ENCODE assay signal across 8 cellular contexts in genomic region chr1:84442256-84442655, GRCh38. TPM values are rescaled to one million over a fixed set of nuclear protein-coding genes. Genes with fewer than 3 reads are reported as not detected.
DNase-seq lines count a peak whose midpoint lies in the region; ATAC-seq and FAIRE-seq lines count a peak whose summit lies in the region.

No MANE protein-coding gene starts in this region.

- no peaks in the 10 kb centered on the region for H3K9me3 Mint-ChIP-seq in natural killer cell treated with Interleukin-12 subunit alpha and Interleukin-12 subunit beta and Interleukin-15 and Interleukin-18, amount 100 ng/mL, for 72 hours

- peak overlapping the region; percentile 31 for H3K4me3 Mint-ChIP-seq in natural killer cell treated with Interleukin-12 subunit alpha and Interleukin-12 subunit beta and Interleukin-15 and Interleukin-18, amount 100 ng/mL, for 72 hours

- peak overlapping the region; percentile 49 to 53 for H3K27ac Mint-ChIP-seq in natural killer cell treated with Interleukin-12 subunit alpha and Interleukin-12 subunit beta and Interleukin-15 and Interleukin-18, amount 100 ng/mL, for 72 hours

- peak; percentile 96 for ATAC-seq in GM21423 (IDR thresholded peaks at IDR 0.05; ENCODE audit: unreplicated experiment)
- peak; percentile 97 for ATAC-seq in HG03575 (IDR thresholded peaks at IDR 0.05; ENCODE audit: extremely low read depth, insufficient number of reproducible peaks, low FRiP score, unreplicated experiment)
- peak; percentile 98 to 99 for ATAC-seq in natural killer cell treated with Interleukin-12 subunit alpha and Interleukin-12 subunit beta and Interleukin-15 and Interleukin-18, amount 100 ng/mL, for 72 hours

- H3K27me3 Mint-ChIP-seq in natural killer cell treated with Interleukin-12 subunit alpha and Interleukin-12 subunit beta and Interleukin-15 and Interleukin-18, amount 100 ng/mL, for 72 hours, result peaks cover 16 to 18% of the 10 kb centered on the region in 2 donors

- peak; percentile 84 for FAIRE-seq in endometrium (lab: Jason Lieb, UNC)

- H3K4me3 ChIP-seq in H7 (ENCODE audit: insufficient read depth, low read depth, low read length), result no peak overlapping the region

- H3K4me1 Mint-ChIP-seq in natural killer cell treated with Interleukin-12 subunit alpha and Interleukin-12 subunit beta and Interleukin-15 and Interleukin-18, amount 100 ng/mL, for 72 hours (ENCODE audit: low read depth in 2 of 2), result peaks cover 8 to 17% of the 10 kb centered on the region in 2 donors

- H3K27me3 ChIP-seq in H7 (ENCODE audit: control insufficient read depth, insufficient read depth, low read length), result no peaks in the 10 kb centered on the region

- DNase-seq in NCI-H2196 (lab: John Stamatoyannopoulos, UW; ENCODE audit: unreplicated experiment) (peak; percentile 10), NCI-H2196 treated with DMSO at 0.1 percent for 48 hours (lab: John Stamatoyannopoulos, UW; ENCODE audit: unreplicated experiment) (no peak), SIG-M5 treated with dmso at 0.1 percent for 504 hours (lab: John Stamatoyannopoulos, UW; ENCODE audit: unreplicated experiment) (peak; percentile 96), H7 (no peak)
- no peak for DNase-seq in natural killer cell treated with Interleukin-12 subunit alpha and Interleukin-12 subunit beta and Interleukin-15 and Interleukin-18, amount 100 ng/mL, for 72 hours (ENCODE audit: low spot score)

- H3K36me3 Mint-ChIP-seq in natural killer cell treated with Interleukin-12 subunit alpha and Interleukin-12 subunit beta and Interleukin-15 and Interleukin-18, amount 100 ng/mL, for 72 hours, result peaks cover 5% of the 10 kb centered on the region

- H3K36me3 ChIP-seq in H7 (replicated peaks; ENCODE audit: control insufficient read depth, insufficient read depth, low read length), result no peaks in the 10 kb centered on the region

RNA-seq across cellular contexts. Expression of gene RPF1, which starts 36.8 kb away (rescaled TPM):
- total RNA-seq in natural killer cell treated with Interleukin-12 subunit alpha and Interleukin-12 subunit beta and Interleukin-15 and Interleukin-18, amount 100 ng/mL, for 72 hours, result 10 to 100 TPM; 27.6 to 44.5 TPM
- total RNA-seq in H7 (2014; rRNA removed; shearing (Covaris generic)), result 82.5 and 93.8 TPM in 2 replicates

RNA-seq across cellular contexts. Expression of gene DNASE2B, which starts 44.0 kb away (rescaled TPM):
- not detected for total RNA-seq in natural killer cell treated with Interleukin-12 subunit alpha and Interleukin-12 subunit beta and Interleukin-15 and Interleukin-18, amount 100 ng/mL, for 72 hours
- total RNA-seq in H7 (2014; rRNA removed; shearing (Covaris generic)), result 0.38 TPM in 1 of 2 replicates, not detected in the other

Comparison
In these comparisons a context has a peak if more than half of its experiments do, and no peak if none do; other contexts are left out.
1. DNase-seq: peak in NCI-H2196 (single experiment) and SIG-M5 treated with dmso at 0.1 percent for 504 hours (single experiment); none in NCI-H2196 treated with DMSO at 0.1 percent for 48 hours (single experiment), natural killer cell treated with Interleukin-12 subunit alpha and Interleukin-12 subunit beta and Interleukin-15 and Interleukin-18, amount 100 ng/mL, for 72 hours (single experiment) and H7 (single experiment).
2. Peak in every context shown above with its lines, with median percentiles within 50 percentile points of each other: ATAC-seq.